Comparison of ENCODE assay signal across 18 cellular contexts in genomic region chr5:139478657-139479423, GRCh38. TPM values are rescaled to one million over a fixed set of nuclear protein-coding genes. Genes with fewer than 3 reads are reported as not detected.
DNase-seq lines count a peak whose midpoint lies in the region; ATAC-seq, FAIRE-seq and TF ChIP-seq lines count a peak whose summit lies in the region.
"Not testable (repeated sequence)": the region's sequence is repeated elsewhere in the genome, so short reads cannot be mapped to it uniquely, and the experiment has no call there.
"Had no signal": no experiment of that assay in that cellular context is flagged by ENCODE, and none has a peak within 500 bp of the region (broad histone marks: within the 10 kb centered on the region; RNA-seq: fewer than 3 reads in every experiment).

No MANE protein-coding gene starts in this region.

- H3K9ac ChIP-seq in K562 (ENCODE audit: insufficient read depth in 1 of 2, low read depth in 2 of 2, low read length in 2 of 2): peak overlapping the region; percentile 50 to 80

- in situ Hi-C loops in K562 (cut with MboI): not testable (repeated sequence)

- peaks cover 43% of the 10 kb centered on the region for H3K79me2 ChIP-seq in K562 (ENCODE audit: control insufficient read depth, insufficient read depth, low read length)

- peaks cover 58% of the 10 kb centered on the region for H3K4me1 Mint-ChIP-seq in CD8-positive, alpha-beta T cell (ENCODE audit: low read depth)
- peaks cover 43% of the 10 kb centered on the region for H3K4me1 Mint-ChIP-seq in activated T-helper 17 cell treated with anti-CD3 and anti-CD28 coated beads, Interleukin-2, amount 50 U/mL, for 72 hours
- H3K4me1 Mint-ChIP-seq in nephron progenitor cell: peaks cover 59% of the 10 kb centered on the region

- peaks cover 53% of the 10 kb centered on the region for H3K36me3 Mint-ChIP-seq in CD8-positive, alpha-beta T cell
- H3K36me3 Mint-ChIP-seq in activated T-helper 17 cell treated with anti-CD3 and anti-CD28 coated beads, Interleukin-2, amount 50 U/mL, for 72 hours (ENCODE audit: low read depth): peaks cover 88% of the 10 kb centered on the region
- not testable (repeated sequence) for H3K36me3 Mint-ChIP-seq in nephron progenitor cell (ENCODE audit: low read depth)

- H3K9me1 ChIP-seq in K562 (ENCODE audit: control insufficient read depth, insufficient read depth, low read length): not testable (repeated sequence)

- peak overlapping the region; percentile 85 for H2AFZ ChIP-seq in K562 (ENCODE audit: low read depth, low read length)

- H4K20me1 ChIP-seq in K562 (replicated peaks; ENCODE audit: control insufficient read depth, insufficient read depth, low read length): not testable (repeated sequence)

- ATAC-seq in CD8-positive, alpha-beta T cell; activated T-helper 17 cell treated with anti-CD3 and anti-CD28 coated beads, Interleukin-2, amount 50 U/mL, for 72 hours (replicated peaks); upper lobe of right lung: not testable (repeated sequence)
- peak; percentile 60 for ATAC-seq in K562

- not testable (repeated sequence) for H3K4me3 ChIP-seq in CD8-positive, alpha-beta T cell (ENCODE audit: low read depth, low read length); WERI-Rb-1 (ENCODE audit: low read depth, low read length); K562; right atrium auricular region; upper lobe of right lung

- FAIRE-seq in K562 (lab: Jason Lieb, UNC): peak; percentile 74

- CTCF ChIA-PET in CD8-positive, alpha-beta T cell (lab: Charles Lee): interaction anchor here (1.7 to 2.4 kb wide), 3 partner anchors 35 to 57 kb away, joined by 4 to 12 read pairs (median 10); no protein-coding TSS in a partner anchor
- CTCF ChIA-PET in K562 (lab: Yijun Ruan, JAX; ENCODE audit: low intra/inter-chr PET ratio): not testable (repeated sequence)

- not testable (repeated sequence) for BruUV-seq in K562 (replicated peaks; lab: Mats Ljungman, UMichigan)

- TF ChIP-seq POLR2A in K562 (conservative IDR thresholded peaks at IDR 0.05): not testable (repeated sequence)

- peak overlapping the region; percentile 69 for H3K27ac Mint-ChIP-seq in CD8-positive, alpha-beta T cell
- H3K27ac Mint-ChIP-seq in activated T-helper 17 cell treated with anti-CD3 and anti-CD28 coated beads, Interleukin-2, amount 50 U/mL, for 72 hours: peak overlapping the region; percentile 78
- H3K27ac Mint-ChIP-seq in nephron progenitor cell: peak overlapping the region; percentile 85

- TF ChIP-seq EP300 in K562 (IDR thresholded peaks at IDR 0.05; ENCODE audit: low read length): 0 out of 2 replicates have a peak, but pooled peaks have one; percentile 16

- peaks cover 52% of the 10 kb centered on the region for H3K4me1 ChIP-seq in CD8-positive, alpha-beta T cell (ENCODE audit: insufficient read depth, low read length)
- H3K4me1 ChIP-seq in K562 (replicated peaks in 1 of 2; ENCODE audit: control insufficient read depth in 2 of 2, insufficient read depth in 2 of 2, low read length in 2 of 2) (peaks cover 77 to 82% of the 10 kb centered on the region in 2 experiments), right atrium auricular region (peaks cover 0 to 75% of the 10 kb centered on the region in 2 donors), upper lobe of right lung (peaks cover 69% of the 10 kb centered on the region)

- H3K4me3 Mint-ChIP-seq in CD8-positive, alpha-beta T cell; nephron progenitor cell: not testable (repeated sequence)
- peak overlapping the region; percentile 54 for H3K4me3 Mint-ChIP-seq in activated T-helper 17 cell treated with anti-CD3 and anti-CD28 coated beads, Interleukin-2, amount 50 U/mL, for 72 hours

- H3K27me3 Mint-ChIP-seq in CD8-positive, alpha-beta T cell (ENCODE audit: low read depth); activated T-helper 17 cell treated with anti-CD3 and anti-CD28 coated beads, Interleukin-2, amount 50 U/mL, for 72 hours; nephron progenitor cell (ENCODE audit: low read depth, poor library complexity): not testable (repeated sequence)

- 13% methylated on average over 9 of the region's 9 CpGs for WGBS in K562 (ENCODE audit: insufficient coverage, low coverage, missing lambda C conversion rate)

- not testable (repeated sequence) for H3K27ac ChIP-seq in CD8-positive, alpha-beta T cell (ENCODE audit: low read depth, low read length)
- H3K27ac ChIP-seq in WERI-Rb-1 (peak overlapping the region; percentile 57), K562 (ENCODE audit: extremely low read depth, low read depth, low read length) (peak overlapping the region; percentile 79), right atrium auricular region (peak overlapping the region; percentile 59 to 100), upper lobe of right lung (peak overlapping the region; percentile 30)

- DNase-seq in CD8-positive, alpha-beta T cell; right atrium auricular region (ENCODE audit: low spot score); nephron progenitor cell; upper lobe of right lung: not testable (repeated sequence)
- DNase-seq in OCI-M1 (lab: John Stamatoyannopoulos, UW) (peak; percentile 63), WERI-Rb-1 (peak; percentile 55), K562 (ENCODE audit: extremely low read depth in 1 of 4, low spot score in 3 of 4) (peak; percentile 55 to 79 (median 60))

- peak; percentile 16 to 45; a peak in 2 of 4 replicates for TF ChIP-seq RAD21 in K562 (CRISPR knock-in tag; conservative IDR thresholded peaks at IDR 0.05 in 1 of 2, IDR thresholded peaks at IDR 0.05 in 1 of 2)

- intact Hi-C loops in CD8-positive, alpha-beta T cell (cut with DNase I, micrococcal nuclease); upper lobe of right lung (cut with DNase I): not testable (repeated sequence)
- intact Hi-C loops in K562 (cut with micrococcal nuclease): loop anchor here (1.0 kb wide), 1 partner anchor 40 kb away; the partner anchor contains the start of gene DNAJC18

- peaks cover 24% of the 10 kb centered on the region for H3K36me3 ChIP-seq in CD8-positive, alpha-beta T cell (ENCODE audit: insufficient read depth, low read length)
- not testable (repeated sequence) for H3K36me3 ChIP-seq in WERI-Rb-1
- H3K36me3 ChIP-seq in K562 (ENCODE audit: control insufficient read depth, insufficient read depth, low read length): peaks cover 51% of the 10 kb centered on the region; the same call in 2 of the 3 replicates
- H3K36me3 ChIP-seq in right atrium auricular region: peaks cover 52% of the 10 kb centered on the region
- H3K36me3 ChIP-seq in upper lobe of right lung: peaks cover 34% of the 10 kb centered on the region

- not testable (repeated sequence) for H3K9me3 Mint-ChIP-seq in CD8-positive, alpha-beta T cell; activated T-helper 17 cell treated with anti-CD3 and anti-CD28 coated beads, Interleukin-2, amount 50 U/mL, for 72 hours; nephron progenitor cell

- not testable (repeated sequence) for TF ChIP-seq CTCF in CD8-positive, alpha-beta T cell (IDR thresholded peaks at IDR 0.05); WERI-Rb-1 (IDR thresholded peaks at IDR 0.05; ENCODE audit: low read depth, low read length); right atrium auricular region (IDR thresholded peaks at IDR 0.05); nephron progenitor cell (IDR thresholded peaks at IDR 0.05); upper lobe of right lung (IDR thresholded peaks at IDR 0.05)
- peak in 1 of 3 experiments; percentile 32; a peak in 2 of 6 replicates for TF ChIP-seq CTCF in K562 (IDR thresholded peaks at IDR 0.05 in 2 of 3, conservative IDR thresholded peaks at IDR 0.05 in 1 of 3; ENCODE audit: insufficient read depth in 2 of 3, low read depth in 1 of 3, low read length in 3 of 3)

- H3K4me2 ChIP-seq in K562 (ENCODE audit: insufficient read depth, low read length): peak overlapping the region; percentile 67

- POLR2A ChIA-PET in CD8-positive, alpha-beta T cell (lab: Charles Lee): interaction anchor here (1.2 kb wide), 1 partner anchor 9 kb away, joined by 6 read pairs; no protein-coding TSS in a partner anchor
- POLR2A ChIA-PET in K562 (lab: Yijun Ruan, JAX): interaction anchor here (0.5 to 2.0 kb wide), 7 partner anchors 16 to 413 kb away, joined by 3 to 8 read pairs (median 3); no protein-coding TSS in a partner anchor

- not testable (repeated sequence) for H3K9me3 ChIP-seq in CD8-positive, alpha-beta T cell (ENCODE audit: low read length); WERI-Rb-1 (ENCODE audit: severe bottlenecking); K562 (replicated peaks; ENCODE audit: control insufficient read depth, insufficient read depth, low read depth, low read length); right atrium auricular region; upper lobe of right lung

- H3K27me3 ChIP-seq in CD8-positive, alpha-beta T cell (ENCODE audit: insufficient read depth, low read length); WERI-Rb-1 (ENCODE audit: insufficient read depth, low read depth, severe bottlenecking); K562 (ENCODE audit: control insufficient read depth in 2 of 2, insufficient read depth in 2 of 2, low read length in 2 of 2); right atrium auricular region; upper lobe of right lung: not testable (repeated sequence)

RNA-seq across cellular contexts. Expression of gene STING1, which starts 3.7 kb away (rescaled TPM):
- total RNA-seq in CD8-positive, alpha-beta T cell: 10 to 100 TPM; 55.0 to 57.8 TPM
- total RNA-seq in activated T-helper 17 cell treated with anti-CD3 and anti-CD28 coated beads, Interleukin-2, amount 50 U/mL, for 72 hours: 100 to 1,000 TPM; 360 to 423 TPM
- 37.8 and 111 TPM in 2 replicates for total RNA-seq in K562 (2011; cell fraction: chromatin; rRNA removed; ENCODE audit: low replicate concordance)
- total RNA-seq in K562 (2011; cell fraction: nucleolus; rRNA removed): 91.5 and 121 TPM in 2 replicates
- 66.2 and 70.2 TPM in 2 replicates for total RNA-seq in K562 (2011; cell fraction: nucleoplasm; rRNA removed)
- total RNA-seq in K562 (2014; rRNA removed) (59.9 and 71.9 TPM in 2 replicates), K562 (2014; rRNA removed; fragmentation: Illumina TruSeq; extraction: Trizol) (20.1 and 24.9 TPM in 2 replicates), K562 (2015; rRNA removed; fragmentation: Illumina TruSeq; extraction: Trizol) (44.7 and 44.8 TPM in 2 replicates), K562 (2021) (64.2 and 69.1 TPM in 2 replicates), right atrium auricular region (100 to 1,000 TPM in 1 of 2 donors, 10 to 100 TPM in 1; 80.0 to 123 TPM), upper lobe of right lung (102 TPM)
- polyA plus RNA-seq in K562 (2011; rRNA removed) (31.0 and 58.9 TPM in 2 replicates), K562 (2014; fragmentation: Illumina TruSeq; extraction: Trizol) (64.7 and 74.0 TPM in 2 replicates), K562 (2014; fragmentation: Nextera tagmentation; extraction: Ambion mirVana) (10 to 100 TPM; 20.8 to 23.3 TPM), K562 (2014; rRNA removed) (61.4 and 66.1 TPM in 2 replicates)
- 54.5 and 93.0 TPM in 2 replicates for polyA plus RNA-seq in K562 (2011; cell fraction: cytosol; rRNA removed)
- 188 and 261 TPM in 2 replicates for polyA plus RNA-seq in K562 (2011; cell fraction: nucleus; rRNA removed)
- 110 and 213 TPM in 2 replicates for polyA plus RNA-seq in K562 (2012)
- polyA minus RNA-seq in K562 (2011; rRNA and poly(A)+ RNA removed): 19.9 and 21.4 TPM in 2 replicates
- 54.2 and 55.1 TPM in 2 replicates for polyA minus RNA-seq in K562 (2011; cell fraction: cytosol; rRNA and poly(A)+ RNA removed)
- 36.5 and 43.1 TPM in 2 replicates for polyA minus RNA-seq in K562 (2011; cell fraction: nucleus; rRNA and poly(A)+ RNA removed)
- total RNA-seq: Caco-2 had no signal

RNA-seq across cellular contexts. Expression of gene SMIM33, which starts 8.0 kb away (rescaled TPM):
- not detected for total RNA-seq in CD8-positive, alpha-beta T cell
- under 1 TPM; 0.54 to 0.90 TPM for total RNA-seq in activated T-helper 17 cell treated with anti-CD3 and anti-CD28 coated beads, Interleukin-2, amount 50 U/mL, for 72 hours
- not detected in 2 replicates for total RNA-seq in K562 (2011; cell fraction: chromatin; rRNA removed; ENCODE audit: low replicate concordance)
- total RNA-seq in K562 (2011; cell fraction: nucleolus; rRNA removed): not detected in 2 replicates
- not detected in 2 replicates for total RNA-seq in K562 (2011; cell fraction: nucleoplasm; rRNA removed)
- total RNA-seq in K562 (2014; rRNA removed): not detected in 2 replicates
- not detected in 2 replicates for total RNA-seq in K562 (2014; rRNA removed; fragmentation: Illumina TruSeq; extraction: Trizol)
- total RNA-seq in K562 (2015; rRNA removed; fragmentation: Illumina TruSeq; extraction: Trizol): not detected in 2 replicates
- total RNA-seq in K562 (2021): not detected in 2 replicates
- not detected in 2 replicates for polyA plus RNA-seq in K562 (2011; rRNA removed)
- polyA plus RNA-seq in K562 (2011; cell fraction: cytosol; rRNA removed): not detected in 2 replicates
- polyA plus RNA-seq in K562 (2011; cell fraction: nucleus; rRNA removed): not detected in 2 replicates
- 0.04 TPM in 1 of 2 replicates, not detected in the other for polyA plus RNA-seq in K562 (2012)
- polyA plus RNA-seq in K562 (2014; fragmentation: Illumina TruSeq; extraction: Trizol): not detected in 2 replicates
- not detected for polyA plus RNA-seq in K562 (2014; fragmentation: Nextera tagmentation; extraction: Ambion mirVana)
- polyA plus RNA-seq in K562 (2014; rRNA removed): not detected in 2 replicates
- polyA minus RNA-seq in K562 (2011; rRNA and poly(A)+ RNA removed): not detected in 2 replicates
- not detected in 2 replicates for polyA minus RNA-seq in K562 (2011; cell fraction: cytosol; rRNA and poly(A)+ RNA removed)
- polyA minus RNA-seq in K562 (2011; cell fraction: nucleus; rRNA and poly(A)+ RNA removed): not detected in 2 replicates
- total RNA-seq in right atrium auricular region: not detected
- not detected for total RNA-seq in upper lobe of right lung
- total RNA-seq: adrenal gland, Caco-2, cerebellum, endothelial cell of umbilical vein, fibroblast of lung, G401, gastrocnemius medialis, H1 had no signal
- polyA plus RNA-seq: adrenal gland, endothelial cell of umbilical vein, fibroblast of lung, H1, IgD-negative memory B cell, neural cell had no signal

RNA-seq across cellular contexts. Expression of gene ECSCR, which starts 16.3 kb away (rescaled TPM):
- total RNA-seq in CD8-positive, alpha-beta T cell: not detected
- total RNA-seq in activated T-helper 17 cell treated with anti-CD3 and anti-CD28 coated beads, Interleukin-2, amount 50 U/mL, for 72 hours: 1 to 10 TPM; 3.3 to 4.1 TPM
- not detected in 2 replicates for total RNA-seq in K562 (2011; cell fraction: chromatin; rRNA removed; ENCODE audit: low replicate concordance)
- total RNA-seq in K562 (2011; cell fraction: nucleolus; rRNA removed): not detected in 2 replicates
- total RNA-seq in K562 (2011; cell fraction: nucleoplasm; rRNA removed): not detected in 2 replicates
- total RNA-seq in K562 (2014; rRNA removed) (not detected in 2 replicates), K562 (2014; rRNA removed; fragmentation: Illumina TruSeq; extraction: Trizol) (not detected in 2 replicates), K562 (2015; rRNA removed; fragmentation: Illumina TruSeq; extraction: Trizol) (not detected in 2 replicates), K562 (2021) (not detected in 2 replicates), right atrium auricular region (10 to 100 TPM; 30.1 to 35.4 TPM), upper lobe of right lung (47.2 TPM)
- polyA plus RNA-seq in K562 (2011; rRNA removed) (0.07 and 0.10 TPM in 2 replicates), K562 (2014; fragmentation: Illumina TruSeq; extraction: Trizol) (not detected in 2 replicates), K562 (2014; fragmentation: Nextera tagmentation; extraction: Ambion mirVana) (under 1 TPM; 0.13 to 0.25 TPM), K562 (2014; rRNA removed) (not detected in 2 replicates)
- polyA plus RNA-seq in K562 (2011; cell fraction: cytosol; rRNA removed): 0.16 and 0.22 TPM in 2 replicates
- 0.26 TPM in 1 of 2 replicates, not detected in the other for polyA plus RNA-seq in K562 (2011; cell fraction: nucleus; rRNA removed)
- polyA plus RNA-seq in K562 (2012): 0.12 and 0.19 TPM in 2 replicates
- not detected in 2 replicates for polyA minus RNA-seq in K562 (2011; rRNA and poly(A)+ RNA removed)
- polyA minus RNA-seq in K562 (2011; cell fraction: cytosol; rRNA and poly(A)+ RNA removed): not detected in 2 replicates
- polyA minus RNA-seq in K562 (2011; cell fraction: nucleus; rRNA and poly(A)+ RNA removed): not detected in 2 replicates
- total RNA-seq: Caco-2, fibroblast of lung had no signal
- polyA plus RNA-seq: IgD-negative memory B cell, neural cell had no signal

RNA-seq across cellular contexts. Expression of gene DNAJC18, which starts 39.5 kb away (rescaled TPM):
- 10 to 100 TPM in 1 of 2 experiments, 1 to 10 TPM in 1; 8.0 to 10.2 TPM for total RNA-seq in CD8-positive, alpha-beta T cell
- total RNA-seq in activated T-helper 17 cell treated with anti-CD3 and anti-CD28 coated beads, Interleukin-2, amount 50 U/mL, for 72 hours: 10 to 100 TPM; 23.4 to 41.5 TPM
- total RNA-seq in K562 (2011; cell fraction: chromatin; rRNA removed; ENCODE audit: low replicate concordance): 2.3 and 4.5 TPM in 2 replicates
- total RNA-seq in K562 (2011; cell fraction: nucleolus; rRNA removed): 0.79 and 1.3 TPM in 2 replicates
- 3.1 and 3.3 TPM in 2 replicates for total RNA-seq in K562 (2011; cell fraction: nucleoplasm; rRNA removed)
- total RNA-seq in K562 (2014; rRNA removed): 1.5 and 2.1 TPM in 2 replicates
- 7.3 TPM in 2 replicates for total RNA-seq in K562 (2014; rRNA removed; fragmentation: Illumina TruSeq; extraction: Trizol)
- total RNA-seq in K562 (2015; rRNA removed; fragmentation: Illumina TruSeq; extraction: Trizol): 2.8 and 4.9 TPM in 2 replicates
- 5.0 and 7.5 TPM in 2 replicates for total RNA-seq in K562 (2021)
- 5.4 and 8.7 TPM in 2 replicates for polyA plus RNA-seq in K562 (2011; rRNA removed)
- polyA plus RNA-seq in K562 (2011; cell fraction: cytosol; rRNA removed): 2.0 and 4.2 TPM in 2 replicates
- polyA plus RNA-seq in K562 (2011; cell fraction: nucleus; rRNA removed): 1.1 and 1.4 TPM in 2 replicates
- 5.5 and 6.8 TPM in 2 replicates for polyA plus RNA-seq in K562 (2012)
- polyA plus RNA-seq in K562 (2014; fragmentation: Illumina TruSeq; extraction: Trizol): 8.4 and 8.7 TPM in 2 replicates
- 10 to 100 TPM in 1 of 2 experiments, 1 to 10 TPM in 1; 7.7 to 13.3 TPM for polyA plus RNA-seq in K562 (2014; fragmentation: Nextera tagmentation; extraction: Ambion mirVana)
- polyA plus RNA-seq in K562 (2014; rRNA removed): 6.2 and 10.9 TPM in 2 replicates
- polyA minus RNA-seq in K562 (2011; rRNA and poly(A)+ RNA removed): 2.5 and 5.2 TPM in 2 replicates
- 1.8 and 2.4 TPM in 2 replicates for polyA minus RNA-seq in K562 (2011; cell fraction: cytosol; rRNA and poly(A)+ RNA removed)
- 0.40 and 0.89 TPM in 2 replicates for polyA minus RNA-seq in K562 (2011; cell fraction: nucleus; rRNA and poly(A)+ RNA removed)
- total RNA-seq in right atrium auricular region: 1 to 10 TPM; 5.9 to 8.5 TPM
- 11.9 TPM for total RNA-seq in upper lobe of right lung
